22 cellular contexts compared by ENCODE assay signal in the genomic region with DNA sequence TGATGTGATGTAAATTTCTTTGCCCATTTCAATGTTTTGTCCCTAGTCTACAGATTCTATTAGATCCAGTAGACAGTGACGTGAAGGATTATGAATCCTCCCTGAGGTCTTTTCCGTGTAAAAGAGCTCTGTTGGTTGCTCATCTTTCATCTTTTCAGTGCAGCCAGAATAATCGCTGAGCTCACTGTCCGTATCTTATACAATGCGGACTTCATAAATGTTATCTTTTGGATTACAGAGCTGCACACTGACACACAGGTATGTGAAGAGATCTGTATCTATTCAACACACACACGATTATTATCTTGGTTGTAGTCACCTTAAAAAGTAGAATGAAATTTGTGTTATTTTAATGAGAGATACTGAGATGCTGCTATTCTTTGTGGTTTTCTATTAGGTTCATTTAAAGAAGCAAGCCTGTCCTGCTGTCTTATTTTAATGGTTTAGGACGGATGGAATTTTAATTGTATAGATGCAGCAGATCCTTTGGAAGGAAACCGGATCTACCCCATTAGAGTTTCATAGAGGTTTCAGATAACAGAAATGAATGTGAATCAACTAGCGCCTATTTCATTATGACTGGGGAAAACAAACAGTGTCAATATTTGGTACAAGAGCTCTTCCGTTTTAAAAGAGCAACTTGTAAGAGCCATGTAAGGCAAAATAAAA.
DNase-seq lines count a peak whose midpoint lies in the region; ATAC-seq, FAIRE-seq and TF ChIP-seq lines count a peak whose summit lies in the region.
"Had no signal": no experiment of that assay in that cellular context is flagged by ENCODE, and none has a peak within 500 bp of the region (broad histone marks: within the 10 kb centered on the region; RNA-seq: fewer than 3 reads in every experiment).

No MANE protein-coding gene starts in this region.

- TF ChIP-seq CTCF in HEK293 (tag by site-specific recombination; IDR thresholded peaks at IDR 0.05), result no peak
- no peak for TF ChIP-seq CTCF in mesothelial cell of epicardium (IDR thresholded peaks at IDR 0.05; ENCODE audit: unreplicated experiment)

- H3K36me3 Mint-ChIP-seq in mesothelial cell of epicardium, result no peaks in the 10 kb centered on the region
- H3K36me3 Mint-ChIP-seq: CD8-positive, alpha-beta memory T cell; T-cell had no signal

- peak; percentile 26 to 65 for DNase-seq in NCI-H2081 (lab: John Stamatoyannopoulos, UW)
- peak; percentile 86 for DNase-seq in NCI-H748 (lab: John Stamatoyannopoulos, UW; ENCODE audit: unreplicated experiment)
- no peak for DNase-seq in mesothelial cell of epicardium (ENCODE audit: low spot score in 2 of 2, unreplicated experiment in 2 of 2)
- no peak for DNase-seq in HTR-8/SVneo (ENCODE audit: insufficient read length, low spot score)
- DNase-seq: ACHN; C1 segment of cervical spinal cord; CD8-positive, alpha-beta memory T cell; DMS79; IMR-90; Kasumi-1; MG63; NCI-H1048; NCI-H146; NCI-H524; NK-92 treated with Interleukin-12 subunit alpha and Interleukin-12 subunit beta, amount 100 ng/mL, for 24 hours; Right ventricle myocardium superior; T-cell had no signal

- H3K4me1 Mint-ChIP-seq in mesothelial cell of epicardium, result peaks cover 23% of the 10 kb centered on the region
- H3K4me1 Mint-ChIP-seq: CD8-positive, alpha-beta memory T cell; T-cell had no signal

- H3K4me3 Mint-ChIP-seq in mesothelial cell of epicardium, result peak overlapping the region; percentile 18
- H3K4me3 Mint-ChIP-seq: CD8-positive, alpha-beta memory T cell; T-cell had no signal

- peaks cover 12% of the 10 kb centered on the region for H3K4me1 ChIP-seq in HEK293 (ENCODE audit: control insufficient read depth, insufficient read depth, low read length)

- H3K9me3 ChIP-seq in HEK293 (ENCODE audit: control insufficient read depth, insufficient read depth, low read depth, low read length), result no peaks in the 10 kb centered on the region
- H3K9me3 ChIP-seq: MG63 had no signal

- POLR2A ChIA-PET in HEK293 (lab: Yijun Ruan, JAX), result interaction anchor here (1.1 kb wide), 1 partner anchor 78 kb away, joined by 13 read pairs; a partner anchor contains a TSS

- H3K9me3 Mint-ChIP-seq in mesothelial cell of epicardium, result no peaks in the 10 kb centered on the region
- H3K9me3 Mint-ChIP-seq: CD8-positive, alpha-beta memory T cell; T-cell had no signal

- no peak overlapping the region for H3K27ac ChIP-seq in HEK293 (ENCODE audit: extremely low read depth, low read depth, low read length)
- H3K27ac ChIP-seq: HL-60 had no signal

- no peak for FAIRE-seq in HTR-8/SVneo (lab: Jason Lieb, UNC)

- CTCF ChIA-PET in HEK293 (lab: Yijun Ruan, JAX), result interaction anchor here (0.7 to 1.5 kb wide), 2 partner anchors 80 to 104 kb away, joined by 5 to 6 read pairs; a partner anchor contains a TSS

- H3K4me3 ChIP-seq in HEK293 (ENCODE audit: low read depth, low read length), result peak overlapping the region; percentile 11
- H3K4me3 ChIP-seq: MG63 had no signal

- no peaks in the 10 kb centered on the region for H3K36me3 ChIP-seq in HEK293 (ENCODE audit: control insufficient read depth in 2 of 2, insufficient read depth in 1 of 2, low read length in 2 of 2)
- H3K36me3 ChIP-seq: MG63 had no signal

- H3K27me3 Mint-ChIP-seq in mesothelial cell of epicardium (ENCODE audit: low read depth), result peaks cover 13% of the 10 kb centered on the region

- no peak overlapping the region for H3K27ac Mint-ChIP-seq in mesothelial cell of epicardium
- H3K27ac Mint-ChIP-seq: CD8-positive, alpha-beta memory T cell; T-cell had no signal

- no peak for ATAC-seq in HG03342 (IDR thresholded peaks at IDR 0.05; ENCODE audit: unreplicated experiment)
- no peak for ATAC-seq in GM21529 (IDR thresholded peaks at IDR 0.05; ENCODE audit: unreplicated experiment)
- no peak for ATAC-seq in HG03432 (IDR thresholded peaks at IDR 0.05; ENCODE audit: unreplicated experiment)
- ATAC-seq: T-cell had no signal

TF ChIP-seq in HEK293, 187 proteins besides CTCF, POLR2A, EP300 and RAD21 (continues in another document):
- TF ChIP-seq ZEB2 (tag by site-specific recombination; IDR thresholded peaks at IDR 0.05), result peak; percentile 23; the same call in 1 of the 2 replicates
- peak; percentile 61 for TF ChIP-seq ZNF843 (tag by site-specific recombination; IDR thresholded peaks at IDR 0.05)
- TF ChIP-seq ZNF394 (tag by site-specific recombination; IDR thresholded peaks at IDR 0.05; ENCODE audit: borderline replicate concordance), result peak; percentile 27; the same call in 1 of the 2 replicates
- TF ChIP-seq ZXDB (tag by site-specific recombination; IDR thresholded peaks at IDR 0.05), result 0 out of 2 replicates have a peak, but pooled peaks have one; percentile 17
- 0 out of 2 replicates have a peak, but pooled peaks have one; percentile 21 for TF ChIP-seq OVOL3 (tag by site-specific recombination; IDR thresholded peaks at IDR 0.05)
- 0 out of 2 replicates have a peak, but pooled peaks have one; percentile 34 for TF ChIP-seq ZNF366 (tag by site-specific recombination; conservative IDR thresholded peaks at IDR 0.05)
- peak; percentile 77 for TF ChIP-seq ZBTB17 (tag by site-specific recombination; IDR thresholded peaks at IDR 0.05)
- TF ChIP-seq ZNF510 (tag by site-specific recombination; IDR thresholded peaks at IDR 0.05; ENCODE audit: insufficient replicate concordance), result no peak
- TF ChIP-seq ZNF146 (tag by site-specific recombination; IDR thresholded peaks at IDR 0.05), result no peak
- TF ChIP-seq, protein P1, sequence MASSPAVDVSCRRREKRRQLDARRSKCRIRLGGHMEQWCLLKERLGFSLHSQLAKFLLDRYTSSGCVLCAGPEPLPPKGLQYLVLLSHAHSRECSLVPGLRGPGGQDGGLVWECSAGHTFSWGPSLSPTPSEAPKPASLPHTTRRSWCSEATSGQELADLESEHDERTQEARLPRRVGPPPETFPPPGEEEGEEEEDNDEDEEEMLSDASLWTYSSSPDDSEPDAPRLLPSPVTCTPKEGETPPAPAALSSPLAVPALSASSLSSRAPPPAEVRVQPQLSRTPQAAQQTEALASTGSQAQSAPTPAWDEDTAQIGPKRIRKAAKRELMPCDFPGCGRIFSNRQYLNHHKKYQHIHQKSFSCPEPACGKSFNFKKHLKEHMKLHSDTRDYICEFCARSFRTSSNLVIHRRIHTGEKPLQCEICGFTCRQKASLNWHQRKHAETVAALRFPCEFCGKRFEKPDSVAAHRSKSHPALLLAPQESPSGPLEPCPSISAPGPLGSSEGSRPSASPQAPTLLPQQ (tag by site-specific recombination; IDR thresholded peaks at IDR 0.05), result peak; percentile 26
- peak; percentile 59; the same call in 1 of the 2 replicates for TF ChIP-seq ZNF2 (tag by site-specific recombination; IDR thresholded peaks at IDR 0.05)
- TF ChIP-seq, protein P2, sequence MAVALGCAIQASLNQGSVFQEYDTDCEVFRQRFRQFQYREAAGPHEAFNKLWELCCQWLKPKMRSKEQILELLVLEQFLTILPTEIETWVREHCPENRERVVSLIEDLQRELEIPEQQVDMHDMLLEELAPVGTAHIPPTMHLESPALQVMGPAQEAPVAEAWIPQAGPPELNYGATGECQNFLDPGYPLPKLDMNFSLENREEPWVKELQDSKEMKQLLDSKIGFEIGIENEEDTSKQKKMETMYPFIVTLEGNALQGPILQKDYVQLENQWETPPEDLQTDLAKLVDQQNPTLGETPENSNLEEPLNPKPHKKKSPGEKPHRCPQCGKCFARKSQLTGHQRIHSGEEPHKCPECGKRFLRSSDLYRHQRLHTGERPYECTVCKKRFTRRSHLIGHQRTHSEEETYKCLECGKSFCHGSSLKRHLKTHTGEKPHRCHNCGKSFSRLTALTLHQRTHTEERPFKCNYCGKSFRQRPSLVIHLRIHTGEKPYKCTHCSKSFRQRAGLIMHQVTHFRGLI (tag by site-specific recombination; IDR thresholded peaks at IDR 0.05), result peak; percentile 12; the same call in 1 of the 2 replicates
- TF ChIP-seq SP7 (tag by site-specific recombination; IDR thresholded peaks at IDR 0.05), result peak; percentile 76
- 0 out of 2 replicates have a peak, but pooled peaks have one; percentile 17 for TF ChIP-seq IKZF3 (tag by site-specific recombination; IDR thresholded peaks at IDR 0.05)
- peak; percentile 63 for TF ChIP-seq OSR2 (tag by site-specific recombination; IDR thresholded peaks at IDR 0.05)
- no peak for TF ChIP-seq HOXD13 (CRISPR knock-in tag; IDR thresholded peaks at IDR 0.05; ENCODE audit: borderline replicate concordance)
- TF ChIP-seq, protein P3, sequence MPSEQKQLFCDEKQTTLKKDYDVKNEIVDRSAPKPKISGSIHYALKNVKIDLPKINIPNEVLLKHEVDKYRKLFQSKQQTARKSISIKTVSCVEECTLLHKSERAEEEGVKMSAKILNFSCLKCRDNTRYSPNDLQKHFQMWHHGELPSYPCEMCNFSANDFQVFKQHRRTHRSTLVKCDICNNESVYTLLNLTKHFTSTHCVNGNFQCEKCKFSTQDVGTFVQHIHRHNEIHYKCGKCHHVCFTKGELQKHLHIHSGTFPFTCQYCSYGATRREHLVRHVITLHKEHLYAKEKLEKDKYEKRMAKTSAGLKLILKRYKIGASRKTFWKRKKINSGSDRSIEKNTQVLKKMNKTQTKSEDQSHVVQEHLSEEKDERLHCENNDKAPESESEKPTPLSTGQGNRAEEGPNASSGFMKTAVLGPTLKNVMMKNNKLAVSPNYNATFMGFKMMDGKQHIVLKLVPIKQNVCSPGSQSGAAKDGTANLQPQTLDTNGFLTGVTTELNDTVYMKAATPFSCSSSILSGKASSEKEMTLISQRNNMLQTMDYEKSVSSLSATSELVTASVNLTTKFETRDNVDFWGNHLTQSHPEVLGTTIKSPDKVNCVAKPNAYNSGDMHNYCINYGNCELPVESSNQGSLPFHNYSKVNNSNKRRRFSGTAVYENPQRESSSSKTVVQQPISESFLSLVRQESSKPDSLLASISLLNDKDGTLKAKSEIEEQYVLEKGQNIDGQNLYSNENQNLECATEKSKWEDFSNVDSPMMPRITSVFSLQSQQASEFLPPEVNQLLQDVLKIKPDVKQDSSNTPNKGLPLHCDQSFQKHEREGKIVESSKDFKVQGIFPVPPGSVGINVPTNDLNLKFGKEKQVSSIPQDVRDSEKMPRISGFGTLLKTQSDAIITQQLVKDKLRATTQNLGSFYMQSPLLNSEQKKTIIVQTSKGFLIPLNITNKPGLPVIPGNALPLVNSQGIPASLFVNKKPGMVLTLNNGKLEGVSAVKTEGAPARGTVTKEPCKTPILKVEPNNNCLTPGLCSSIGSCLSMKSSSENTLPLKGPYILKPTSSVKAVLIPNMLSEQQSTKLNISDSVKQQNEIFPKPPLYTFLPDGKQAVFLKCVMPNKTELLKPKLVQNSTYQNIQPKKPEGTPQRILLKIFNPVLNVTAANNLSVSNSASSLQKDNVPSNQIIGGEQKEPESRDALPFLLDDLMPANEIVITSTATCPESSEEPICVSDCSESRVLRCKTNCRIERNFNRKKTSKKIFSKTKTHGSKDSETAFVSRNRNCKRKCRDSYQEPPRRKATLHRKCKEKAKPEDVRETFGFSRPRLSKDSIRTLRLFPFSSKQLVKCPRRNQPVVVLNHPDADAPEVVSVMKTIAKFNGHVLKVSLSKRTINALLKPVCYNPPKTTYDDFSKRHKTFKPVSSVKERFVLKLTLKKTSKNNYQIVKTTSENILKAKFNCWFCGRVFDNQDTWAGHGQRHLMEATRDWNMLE (tag by site-specific recombination; conservative IDR thresholded peaks at IDR 0.05; ENCODE audit: low read depth), result 0 out of 2 replicates have a peak, but pooled peaks have one; percentile 23

Comparison
In these comparisons a context has a peak if more than half of its experiments do, and no peak if none do; other contexts are left out.
1. DNase-seq: peak in NCI-H2081 (2 of 2) and NCI-H748 (single experiment); none in mesothelial cell of epicardium (0 of 2) and HTR-8/SVneo (single experiment).